32 cellular contexts compared by ENCODE assay signal in genomic region chr7:121182281-121182680, GRCh38.
"Had no signal": no experiment of that assay in that cellular context is flagged by ENCODE, and none has a peak within 500 bp of the region (broad histone marks: within the 10 kb centered on the region; RNA-seq: fewer than 3 reads in every experiment).

No MANE protein-coding gene starts in this region.

- H3K27me3 ChIP-seq: adrenal gland, cardiac muscle cell, colonic mucosa, gastrocnemius medialis, pancreas, sigmoid colon had no signal

- H3K27ac ChIP-seq: adrenal gland, cardiac muscle cell, colonic mucosa, dorsolateral prefrontal cortex, left ventricle myocardium inferior, pancreas, psoas muscle, sigmoid colon, thoracic aorta had no signal

- H3K4me1 ChIP-seq: colonic mucosa, pancreas had no signal

- FAIRE-seq: islet of Langerhans, pancreas, small intestine, urothelium cell line had no signal

- DNase-seq: activated CD4-positive, alpha-beta T cell treated with anti-CD3 and anti-CD28 coated beads for 36 hours; activated CD4-positive, alpha-beta T cell treated with anti-CD3 and anti-CD28 coated beads, Interleukin-2, amount 50 U/mL, for 4 hours; activated CD4-positive, CD25-positive, alpha-beta regulatory T cell; activated naive CD4-positive, alpha-beta T cell; activated T-cell treated with anti-CD3 and anti-CD28 coated beads for 4 hours; activated T-cell treated with anti-CD3 and anti-CD28 coated beads, Interleukin-2, amount 50 U/mL, for 72 hours; adrenal gland; aorta; cerebellar nuclear complex; colonic mucosa; dorsolateral prefrontal cortex; effector memory CD4-positive, alpha-beta T cell; gastrocnemius medialis; glutamatergic neuron; left ventricle myocardium inferior; naive thymus-derived CD8-positive, alpha-beta T cell; nucleus accumbens; pancreas; psoas muscle; sigmoid colon; small intestine; stimulated activated CD4-positive, alpha-beta T cell treated with anti-CD3 and anti-CD28 coated beads, Interleukin-2, amount 100 ng/mL, for 24 hours; stimulated activated naive CD4-positive, alpha-beta T cell treated with Interleukin-2 at 50 U/mL for 16 hours; trophoblast cell had no signal

- H3K4me3 Mint-ChIP-seq: activated CD4-positive, alpha-beta T cell treated with anti-CD3 and anti-CD28 coated beads for 36 hours; activated T-cell treated with anti-CD3 and anti-CD28 coated beads, Interleukin-2, amount 50 U/mL, for 72 hours; brain; neural crest cell; T-helper 2 cell treated with Interferon-gamma antibody and Interleukin-4, amounts not matched to agents 5 μg/mL and 100 μg/mL, for 36 hours had no signal

- H3K36me3 ChIP-seq: adrenal gland, cardiac muscle cell, colonic mucosa, gastrocnemius medialis, left ventricle myocardium inferior, pancreas, sigmoid colon, thoracic aorta had no signal

- H3K4me3 ChIP-seq: adrenal gland, cardiac muscle cell, colonic mucosa, dorsolateral prefrontal cortex, gastrocnemius medialis, left ventricle myocardium inferior, pancreas, psoas muscle, sigmoid colon, thoracic aorta had no signal

- H3K9me3 Mint-ChIP-seq: activated naive CD4-positive, alpha-beta T cell treated with anti-CD3 and anti-CD28 coated beads, Interleukin-2, amount 50 U/mL, for 72 hours; activated T-cell treated with anti-CD3 and anti-CD28 coated beads, Interleukin-2, amount 50 U/mL, for 72 hours; brain; naive thymus-derived CD8-positive, alpha-beta T cell; neural crest cell; T-helper 2 cell treated with Interferon-gamma antibody and Interleukin-4, amounts not matched to agents 5 μg/mL and 100 μg/mL, for 36 hours had no signal

- H3K27me3 Mint-ChIP-seq: brain had no signal

- H3K9me3 ChIP-seq: adrenal gland, colonic mucosa, gastrocnemius medialis, left ventricle myocardium inferior, pancreas, psoas muscle, sigmoid colon, thoracic aorta had no signal

- H3K4me1 Mint-ChIP-seq: brain, neural crest cell had no signal

- H3K36me3 Mint-ChIP-seq: activated naive CD4-positive, alpha-beta T cell treated with anti-CD3 and anti-CD28 coated beads, Interleukin-2, amount 50 U/mL, for 72 hours; brain; naive thymus-derived CD8-positive, alpha-beta T cell had no signal

- ATAC-seq: activated CD4-positive, alpha-beta T cell treated with anti-CD3 and anti-CD28 coated beads for 36 hours; activated naive CD4-positive, alpha-beta T cell treated with anti-CD3 and anti-CD28 coated beads, Interleukin-2, amount 50 U/mL, for 72 hours; activated T-cell treated with anti-CD3 and anti-CD28 coated beads, Interleukin-2, amount 50 U/mL, for 72 hours; gastrocnemius medialis; naive thymus-derived CD8-positive, alpha-beta T cell; pancreas; psoas muscle had no signal

- H3K27ac Mint-ChIP-seq: activated CD4-positive, alpha-beta T cell treated with anti-CD3 and anti-CD28 coated beads for 36 hours; activated naive CD4-positive, alpha-beta T cell treated with anti-CD3 and anti-CD28 coated beads, Interleukin-2, amount 50 U/mL, for 72 hours; activated T-cell treated with anti-CD3 and anti-CD28 coated beads, Interleukin-2, amount 50 U/mL, for 72 hours; brain; T-helper 2 cell treated with Interferon-gamma antibody and Interleukin-4, amounts not matched to agents 5 μg/mL and 100 μg/mL, for 36 hours had no signal
